8 cellular contexts compared by ENCODE assay signal in the genomic region with DNA sequence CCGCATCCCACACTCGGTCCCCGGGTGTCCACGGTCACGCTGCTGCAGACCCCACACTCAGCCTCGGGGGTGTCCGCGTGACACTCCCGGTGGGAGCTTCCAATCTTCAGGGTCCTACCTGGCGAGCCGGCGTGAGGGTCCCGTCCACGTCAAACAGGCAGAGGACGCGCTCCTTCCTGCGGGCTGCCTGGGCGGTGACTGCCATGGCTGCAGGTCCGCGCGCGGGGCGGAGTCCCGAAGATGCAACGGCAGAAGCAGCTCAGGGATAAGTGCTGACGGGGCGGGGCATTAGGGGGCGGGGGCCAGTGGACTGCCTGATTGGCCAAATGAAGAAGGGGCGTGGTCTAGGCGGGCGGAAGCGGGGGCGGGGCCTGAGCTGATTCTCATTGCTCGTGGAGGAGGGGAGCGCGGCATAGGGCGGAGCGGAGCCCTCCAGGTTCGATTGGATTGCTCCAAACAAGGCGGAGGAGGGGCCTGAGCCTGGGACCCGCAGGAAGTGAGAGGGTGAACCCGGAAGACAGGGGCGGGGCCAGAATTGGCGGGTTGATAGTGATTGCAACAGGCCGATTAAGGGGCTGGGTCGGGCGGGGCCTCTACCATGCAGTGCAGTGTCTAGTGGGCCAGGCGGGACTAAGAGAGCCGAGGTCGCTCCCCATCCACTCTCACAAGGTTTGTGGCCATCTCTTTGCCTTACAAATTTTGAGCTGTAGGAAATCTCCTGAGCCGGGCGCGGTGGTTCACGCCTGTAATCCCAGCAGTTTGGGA. TPM values are rescaled to one million over a fixed set of nuclear protein-coding genes. Genes with fewer than 3 reads are reported as not detected.
DNase-seq lines count a peak whose midpoint lies in the region; ATAC-seq and TF ChIP-seq lines count a peak whose summit lies in the region.

A gene (minus strand): TSS at position 240 of the 765 bp plus-strand sequence. CDS start 35 bp downstream, at position 205.

- peak within 1 kb of the TSS; percentile 79 for H3K27ac ChIP-seq in RWPE1

- ATAC-seq in activated T-helper 17 cell treated with anti-CD3 and anti-CD28 coated beads, Interleukin-2, amount 50 U/mL, for 72 hours (replicated peaks), result peak; percentile 98
- ATAC-seq in naive thymus-derived CD8-positive, alpha-beta T cell, result peak; percentile 94 to 97

- DNase-seq in Daoy (ENCODE audit: low read depth) (peak; percentile 100), GOT3 (lab: John Stamatoyannopoulos, UW) (peak; percentile 97), LNCaP clone FGC (ENCODE audit: low read depth) (peak; percentile 96), RWPE1 (ENCODE audit: low spot score) (peak; percentile 99), fibroblast of mammary gland (ENCODE audit: low read depth) (peak; percentile 99)
- peak; percentile 98 to 100 (median 100) for DNase-seq in naive thymus-derived CD8-positive, alpha-beta T cell
- peak; percentile 99 to 100 (median 100) for DNase-seq in stimulated activated naive CD4-positive, alpha-beta T cell (lab: John Stamatoyannopoulos, UW)

- CTCF ChIA-PET in RWPE1 (lab: Yijun Ruan, JAX), result interaction anchor here (0.6 to 0.7 kb wide), 2 partner anchors 18 to 283 kb away, joined by 3 to 6 read pairs; no protein-coding TSS in a partner anchor

- no peaks in the 10 kb centered on the region for H3K36me3 Mint-ChIP-seq in activated T-helper 17 cell treated with anti-CD3 and anti-CD28 coated beads, Interleukin-2, amount 50 U/mL, for 72 hours (ENCODE audit: low read depth)
- H3K36me3 Mint-ChIP-seq in naive thymus-derived CD8-positive, alpha-beta T cell, result peaks cover 0 to 9% (median 0%) of the 10 kb centered on the region in 3 donors

- no peaks in the 10 kb centered on the region for H3K9me3 Mint-ChIP-seq in activated T-helper 17 cell treated with anti-CD3 and anti-CD28 coated beads, Interleukin-2, amount 50 U/mL, for 72 hours
- H3K9me3 Mint-ChIP-seq in naive thymus-derived CD8-positive, alpha-beta T cell, result no peaks in the 10 kb centered on the region

- H3K4me3 Mint-ChIP-seq in activated T-helper 17 cell treated with anti-CD3 and anti-CD28 coated beads, Interleukin-2, amount 50 U/mL, for 72 hours, result peak within 1 kb of the TSS; percentile 83
- H3K4me3 Mint-ChIP-seq in naive thymus-derived CD8-positive, alpha-beta T cell, result peak within 1 kb of the TSS; percentile 84 to 96 (median 94)

- POLR2A ChIA-PET in RWPE1 (lab: Yijun Ruan, JAX; ENCODE audit: low non-redundant PET), result interaction anchor here (0.5 to 0.8 kb wide), 2 partner anchors 24 to 46 kb away, joined by 3 to 4 read pairs; no protein-coding TSS in a partner anchor
- POLR2A ChIA-PET in naive thymus-derived CD8-positive, alpha-beta T cell (lab: Charles Lee), result interaction anchor here (0.7 to 2.2 kb wide), 16 partner anchors 9 to 304 kb away, joined by 3 to 26 read pairs (median 4); a partner anchor contains a TSS

- TF ChIP-seq CTCF in LNCaP clone FGC (IDR thresholded peaks at IDR 0.05; ENCODE audit: control insufficient read depth, extremely low read depth, insufficient read depth), result no peak
- TF ChIP-seq CTCF in RWPE1 (conservative IDR thresholded peaks at IDR 0.05; ENCODE audit: low read depth), result no peak
- no peak for TF ChIP-seq CTCF in fibroblast of mammary gland (conservative IDR thresholded peaks at IDR 0.05; ENCODE audit: control insufficient read depth, insufficient read depth, low read depth, low read length)

- H3K4me3 ChIP-seq in LNCaP clone FGC (ENCODE audit: low read depth, low read length), result peak within 1 kb of the TSS; percentile 78
- H3K4me3 ChIP-seq in fibroblast of mammary gland (ENCODE audit: control insufficient read depth, low read depth, low read length), result peak within 1 kb of the TSS; percentile 90

- peak within 1 kb of the TSS; percentile 82 for H3K27ac Mint-ChIP-seq in activated T-helper 17 cell treated with anti-CD3 and anti-CD28 coated beads, Interleukin-2, amount 50 U/mL, for 72 hours
- H3K27ac Mint-ChIP-seq in naive thymus-derived CD8-positive, alpha-beta T cell, result peak within 1 kb of the TSS; percentile 28 to 95 (median 89)

- H3K4me1 Mint-ChIP-seq in activated T-helper 17 cell treated with anti-CD3 and anti-CD28 coated beads, Interleukin-2, amount 50 U/mL, for 72 hours, result no peaks in the 10 kb centered on the region
- H3K4me1 Mint-ChIP-seq in naive thymus-derived CD8-positive, alpha-beta T cell, result peaks cover 5 to 29% (median 15%) of the 10 kb centered on the region in 4 donors

- no peaks in the 10 kb centered on the region for H3K27me3 Mint-ChIP-seq in activated T-helper 17 cell treated with anti-CD3 and anti-CD28 coated beads, Interleukin-2, amount 50 U/mL, for 72 hours
- H3K27me3 Mint-ChIP-seq in naive thymus-derived CD8-positive, alpha-beta T cell, result no peaks in the 10 kb centered on the region

RNA-seq across cellular contexts. Expression of the gene that starts here (rescaled TPM):
- 10.4 and 12.2 TPM in 2 replicates for total RNA-seq in Daoy (2014; rRNA removed; shearing (Covaris generic))
- 10 to 100 TPM; 41.0 to 54.7 TPM for total RNA-seq in activated T-helper 17 cell treated with anti-CD3 and anti-CD28 coated beads, Interleukin-2, amount 50 U/mL, for 72 hours
- total RNA-seq in naive thymus-derived CD8-positive, alpha-beta T cell, result 10 to 100 TPM; 30.9 to 32.3 TPM
- polyA plus RNA-seq in naive thymus-derived CD8-positive, alpha-beta T cell, result 10 to 100 TPM; 29.9 to 32.8 (median 32.4) TPM

Comparison
In these comparisons a context has a peak if more than half of its experiments do, and no peak if none do; other contexts are left out.
1. Peak in every context shown above with its lines: DNase-seq, ATAC-seq, H3K4me3 ChIP-seq and H3K27ac ChIP-seq.